Comparison of ENCODE assay signal across 25 cellular contexts in genomic region chr21:44804762-44805161, GRCh38. TPM values are rescaled to one million over a fixed set of nuclear protein-coding genes. Genes with fewer than 3 reads are reported as not detected.
DNase-seq lines count a peak whose midpoint lies in the region; ATAC-seq, FAIRE-seq and TF ChIP-seq lines count a peak whose summit lies in the region.
"Had no signal": no experiment of that assay in that cellular context is flagged by ENCODE, and none has a peak within 500 bp of the region (broad histone marks: within the 10 kb centered on the region; RNA-seq: fewer than 3 reads in every experiment).

No MANE protein-coding gene starts in this region.

- WGBS in SK-N-SH (ENCODE audit: low lambda C conversion rate), result 86% methylated on average over 6 of the region's 6 CpGs

- no peak overlapping the region for H3K4me3 ChIP-seq in SK-N-SH (ENCODE audit: low read depth in 2 of 2, low read length in 1 of 2)
- H3K4me3 ChIP-seq: PC-9, thyroid gland had no signal

- peak overlapping the region; percentile 17 to 28 for H3K27ac Mint-ChIP-seq in natural killer cell treated with Interleukin-12 subunit alpha and Interleukin-12 subunit beta and Interleukin-15 and Interleukin-18, amount 100 ng/mL, for 72 hours
- H3K27ac Mint-ChIP-seq: activated CD4-positive, alpha-beta T cell treated with anti-CD3 and anti-CD28 coated beads, Interleukin-2, amount 10 ng/mL, durations not matched to agents 24 days and 14 days; activated naive CD8-positive, alpha-beta T cell; stimulated activated naive CD8-positive, alpha-beta T cell treated with anti-CD3 and anti-CD28 coated beads, Interleukin-15, amount 100 ng/mL, for 72 hours had no signal

- H3K4me3 Mint-ChIP-seq in natural killer cell treated with Interleukin-12 subunit alpha and Interleukin-12 subunit beta and Interleukin-15 and Interleukin-18, amount 100 ng/mL, for 72 hours, result no peak overlapping the region
- H3K4me3 Mint-ChIP-seq: activated CD4-positive, alpha-beta T cell treated with anti-CD3 and anti-CD28 coated beads, Interleukin-2, amount 10 ng/mL, durations not matched to agents 24 days and 14 days; stimulated activated naive CD8-positive, alpha-beta T cell treated with anti-CD3 and anti-CD28 coated beads, Interleukin-15, amount 100 ng/mL, for 72 hours had no signal

- H3K9me3 ChIP-seq in SK-N-SH, result no peaks in the 10 kb centered on the region
- H3K9me3 ChIP-seq: thyroid gland had no signal

- H3K27ac ChIP-seq in SK-N-SH (ENCODE audit: low read depth in 2 of 2, low read length in 1 of 2), result peak overlapping the region in 1 of 2 experiments; percentile 81; a peak in 2 of 4 replicates
- H3K27ac ChIP-seq: PC-9, thyroid gland, VCaP had no signal

- H3K27me3 Mint-ChIP-seq in natural killer cell treated with Interleukin-12 subunit alpha and Interleukin-12 subunit beta and Interleukin-15 and Interleukin-18, amount 100 ng/mL, for 72 hours, result no peaks in the 10 kb centered on the region
- H3K27me3 Mint-ChIP-seq: activated CD4-positive, alpha-beta T cell treated with anti-CD3 and anti-CD28 coated beads, Interleukin-2, amount 10 ng/mL, durations not matched to agents 24 days and 14 days; activated naive CD8-positive, alpha-beta T cell; CD8-positive, alpha-beta memory T cell; stimulated activated naive CD8-positive, alpha-beta T cell treated with anti-CD3 and anti-CD28 coated beads, Interleukin-15, amount 100 ng/mL, for 72 hours had no signal

- no peak for TF ChIP-seq RAD21 in SK-N-SH (IDR thresholded peaks at IDR 0.05; ENCODE audit: low read length)

- peak in 1 of 2 experiments; percentile 71; a peak in 2 of 4 replicates for TF ChIP-seq EP300 in SK-N-SH (IDR thresholded peaks at IDR 0.05; ENCODE audit: borderline replicate concordance in 1 of 2, low read depth in 1 of 2, low read length in 1 of 2)

- no peak overlapping the region for H2AFZ ChIP-seq in SK-N-SH (ENCODE audit: low read depth)
- H2AFZ ChIP-seq: PC-9 had no signal

- H3K4me2 ChIP-seq in SK-N-SH, result no peak overlapping the region
- H3K4me2 ChIP-seq: PC-9 had no signal

- peaks cover 0 to 33% of the 10 kb centered on the region in 2 experiments; a peak in 2 of 4 replicates for H3K4me1 ChIP-seq in SK-N-SH (ENCODE audit: control insufficient read depth in 1 of 2, insufficient read depth in 2 of 2, low read depth in 1 of 2, low read length in 1 of 2)

- DNase-seq in SK-N-SH (peak; percentile 71), GM12891 (ENCODE audit: insufficient read length, low spot score) (no peak), dermis blood vessel endothelial cell (peak; percentile 53)
- DNase-seq in natural killer cell treated with Interleukin-12 subunit alpha and Interleukin-12 subunit beta and Interleukin-15 and Interleukin-18, amount 100 ng/mL, for 72 hours (ENCODE audit: low spot score), result no peak
- DNase-seq in stimulated activated naive CD4-positive, alpha-beta T cell treated with Interleukin-2 at 50 U/mL for 16 hours (lab: John Stamatoyannopoulos, UW), result no peak
- DNase-seq in central memory CD4-positive, alpha-beta T cell, result no peak
- DNase-seq: activated CD4-positive, alpha-beta T cell treated with anti-CD3 and anti-CD28 coated beads, Interleukin-2, amount 10 ng/mL, durations not matched to agents 24 days and 14 days; CD8-positive, alpha-beta memory T cell; DMS53; NCI-H1417; occipital lobe; PC-9; Right ventricle myocardium superior; stimulated activated CD4-positive, alpha-beta T cell treated with anti-CD3 and anti-CD28 coated beads, Interleukin-15, amount 100 ng/mL, for 24 hours; stimulated activated naive CD8-positive, alpha-beta T cell treated with anti-CD3 and anti-CD28 coated beads, Interleukin-15, amount 100 ng/mL, for 72 hours; T-helper 9 cell; thyroid gland had no signal

- FAIRE-seq in GM12891 (lab: Jason Lieb, UNC), result no peak
- FAIRE-seq: A204.1, astrocyte, endometrium, frontal cortex had no signal

- CTCF ChIA-PET in SK-N-SH (lab: Yijun Ruan, JAX), result interaction anchor here (0.9 to 6.2 kb wide), 4 partner anchors 10 to 325 kb away, joined by 3 to 54 read pairs (median 6); no protein-coding TSS in a partner anchor

- no peaks in the 10 kb centered on the region for H3K27me3 ChIP-seq in SK-N-SH (ENCODE audit: insufficient read depth)
- H3K27me3 ChIP-seq: thyroid gland had no signal

- peaks cover 30 to 46% of the 10 kb centered on the region in 2 experiments for H3K36me3 ChIP-seq in SK-N-SH (replicated peaks in 1 of 2; ENCODE audit: control insufficient read depth in 1 of 2, insufficient read depth in 2 of 2, low read length in 1 of 2)

- no peak for TF ChIP-seq CTCF in SK-N-SH (IDR thresholded peaks at IDR 0.05)

- 0 out of 2 replicates have a peak, but pooled peaks have one; percentile 13 for TF ChIP-seq POLR2A in GM12891 (IDR thresholded peaks at IDR 0.05; ENCODE audit: low read depth, low read length)

- peaks cover 42% of the 10 kb centered on the region for H3K79me2 ChIP-seq in SK-N-SH (ENCODE audit: insufficient read depth)

- H3K4me1 Mint-ChIP-seq in natural killer cell treated with Interleukin-12 subunit alpha and Interleukin-12 subunit beta and Interleukin-15 and Interleukin-18, amount 100 ng/mL, for 72 hours (ENCODE audit: low read depth in 2 of 2), result peaks cover 24 to 27% of the 10 kb centered on the region in 2 donors

- ATAC-seq in SK-N-SH treated with all-trans-retinoic acid at 6 μM for 48 hours (no peak), HG03097 (IDR thresholded peaks at IDR 0.05; ENCODE audit: low FRiP score, unreplicated experiment) (no peak)
- ATAC-seq in natural killer cell treated with Interleukin-12 subunit alpha and Interleukin-12 subunit beta and Interleukin-15 and Interleukin-18, amount 100 ng/mL, for 72 hours, result no peak
- ATAC-seq: stimulated activated naive CD8-positive, alpha-beta T cell treated with anti-CD3 and anti-CD28 coated beads, Interleukin-15, amount 100 ng/mL, for 72 hours had no signal

- H3K36me3 Mint-ChIP-seq in natural killer cell treated with Interleukin-12 subunit alpha and Interleukin-12 subunit beta and Interleukin-15 and Interleukin-18, amount 100 ng/mL, for 72 hours, result peaks cover 30% of the 10 kb centered on the region

- no peaks in the 10 kb centered on the region for H3K9me3 Mint-ChIP-seq in natural killer cell treated with Interleukin-12 subunit alpha and Interleukin-12 subunit beta and Interleukin-15 and Interleukin-18, amount 100 ng/mL, for 72 hours
- H3K9me3 Mint-ChIP-seq: activated CD4-positive, alpha-beta T cell treated with anti-CD3 and anti-CD28 coated beads, Interleukin-2, amount 10 ng/mL, durations not matched to agents 24 days and 14 days; CD8-positive, alpha-beta memory T cell; stimulated activated naive CD8-positive, alpha-beta T cell treated with anti-CD3 and anti-CD28 coated beads, Interleukin-15, amount 100 ng/mL, for 72 hours had no signal

- H3F3A ChIP-seq in SK-N-SH (replicated peaks; ENCODE audit: insufficient read depth), result peaks cover 11% of the 10 kb centered on the region

- H3K9ac ChIP-seq in SK-N-SH, result no peak overlapping the region

- H3K9me2 ChIP-seq in SK-N-SH, result no peaks in the 10 kb centered on the region

- H4K20me1 ChIP-seq in SK-N-SH (ENCODE audit: insufficient read depth), result peaks cover 9% of the 10 kb centered on the region

- POLR2A ChIA-PET in SK-N-SH (lab: Yijun Ruan, JAX), result interaction anchor here (2.6 kb wide), 1 partner anchor 11 kb away, joined by 14 read pairs; no protein-coding TSS in a partner anchor

TF ChIP-seq in SK-N-SH, 30 proteins besides CTCF, POLR2A, EP300 and RAD21 (continues in another document):
- TF ChIP-seq FOXJ3 (CRISPR knock-in tag; IDR thresholded peaks at IDR 0.05), result no peak
- no peak for TF ChIP-seq MEF2A (IDR thresholded peaks at IDR 0.05; ENCODE audit: borderline replicate concordance, low read depth)
- TF ChIP-seq GABPA (IDR thresholded peaks at IDR 0.05; ENCODE audit: low read depth), result no peak
- TF ChIP-seq TEAD4 (IDR thresholded peaks at IDR 0.05; ENCODE audit: borderline replicate concordance, insufficient read depth), result no peak
- no peak; the same call in 1 of the 2 replicates for TF ChIP-seq GATA2 (CRISPR knock-in tag; IDR thresholded peaks at IDR 0.05)
- no peak for TF ChIP-seq NFIC (IDR thresholded peaks at IDR 0.05; ENCODE audit: borderline replicate concordance)

TF ChIP-seq in SK-N-SH treated with all-trans-retinoic acid at 6 μM for 48 hours, 23 proteins besides CTCF, POLR2A, EP300 and RAD21 (continues in another document):
- TF ChIP-seq GLIS3 (CRISPR knock-in tag; IDR thresholded peaks at IDR 0.05) (no peak), PPARA (CRISPR knock-in tag; IDR thresholded peaks at IDR 0.05; ENCODE audit: borderline replicate concordance) (no peak), SNAI2 (CRISPR knock-in tag; IDR thresholded peaks at IDR 0.05) (no peak), ZNF8 (CRISPR knock-in tag; IDR thresholded peaks at IDR 0.05) (no peak), ARNTL (CRISPR knock-in tag; IDR thresholded peaks at IDR 0.05; ENCODE audit: borderline replicate concordance, low read depth) (no peak), CSDC2 (CRISPR knock-in tag; IDR thresholded peaks at IDR 0.05) (no peak)

TF ChIP-seq in GM12891, 5 proteins besides CTCF, POLR2A, EP300 and RAD21:
- TF ChIP-seq POU2F2 (IDR thresholded peaks at IDR 0.05; ENCODE audit: low read depth, low read length), result no peak

RNA-seq across cellular contexts. Expression of gene UBE2G2, which starts 3.1 kb away (rescaled TPM):
- 129 and 149 TPM in 2 replicates for polyA plus RNA-seq in SK-N-SH (2012; rRNA removed)
- 55.4 and 71.0 TPM in 2 replicates for polyA plus RNA-seq in SK-N-SH (2012; cell fraction: cytosol; rRNA removed)
- polyA plus RNA-seq in SK-N-SH (2012; cell fraction: nucleus; rRNA removed), result 527 and 606 TPM in 2 replicates
- 41.5 TPM for polyA plus RNA-seq in GM12891 (2012; ENCODE audit: low read depth, missing spikeins)
- 74.1 and 85.3 TPM in 2 replicates for total RNA-seq in dermis blood vessel endothelial cell
- 100 to 1,000 TPM in 1 of 2 donors, 10 to 100 TPM in 1; 89.7 to 164 TPM for total RNA-seq in natural killer cell treated with Interleukin-12 subunit alpha and Interleukin-12 subunit beta and Interleukin-15 and Interleukin-18, amount 100 ng/mL, for 72 hours

RNA-seq across cellular contexts. Expression of gene SUMO3, which starts 13.1 kb away (rescaled TPM):
- polyA plus RNA-seq in SK-N-SH (2012; rRNA removed), result 89.0 and 125 TPM in 2 replicates
- polyA plus RNA-seq in SK-N-SH (2012; cell fraction: cytosol; rRNA removed), result 116 and 122 TPM in 2 replicates
- polyA plus RNA-seq in SK-N-SH (2012; cell fraction: nucleus; rRNA removed), result 31.5 and 38.2 TPM in 2 replicates
- 67.9 TPM for polyA plus RNA-seq in GM12891 (2012; ENCODE audit: low read depth, missing spikeins)
- 75.2 and 107 TPM in 2 replicates for total RNA-seq in dermis blood vessel endothelial cell
- 10 to 100 TPM; 50.1 to 53.9 TPM for total RNA-seq in natural killer cell treated with Interleukin-12 subunit alpha and Interleukin-12 subunit beta and Interleukin-15 and Interleukin-18, amount 100 ng/mL, for 72 hours

Comparison
In these comparisons a context has a peak if more than half of its experiments do, and no peak if none do; other contexts are left out.
1. DNase-seq: peak in SK-N-SH (single experiment) and dermis blood vessel endothelial cell (single experiment); none in GM12891 (single experiment), natural killer cell treated with Interleukin-12 subunit alpha and Interleukin-12 subunit beta and Interleukin-15 and Interleukin-18, amount 100 ng/mL, for 72 hours (single experiment), stimulated activated naive CD4-positive, alpha-beta T cell treated with Interleukin-2 at 50 U/mL for 16 hours (single experiment) and central memory CD4-positive, alpha-beta T cell (single experiment).